In genomic region chr10:87306681-87307080, GRCh38 we compare ENCODE assay signal across 6 cellular contexts. TPM values are rescaled to one million over a fixed set of nuclear protein-coding genes. Genes with fewer than 3 reads are reported as not detected.
DNase-seq lines count a peak whose midpoint lies in the region; ATAC-seq and TF ChIP-seq lines count a peak whose summit lies in the region.
"Not testable (repeated sequence)": the region's sequence is repeated elsewhere in the genome, so short reads cannot be mapped to it uniquely, and the experiment has no call there.
"Had no signal": no experiment of that assay in that cellular context is flagged by ENCODE, and none has a peak within 500 bp of the region (broad histone marks: within the 10 kb centered on the region; RNA-seq: fewer than 3 reads in every experiment).

No MANE protein-coding gene starts in this region.

- not testable (repeated sequence) for H3K27me3 ChIP-seq in gastroesophageal sphincter; right cardiac atrium (ENCODE audit: control insufficient read depth, insufficient read depth)

- intact Hi-C loops in Right ventricle myocardium inferior (cut with DNase I); left ventricle myocardium superior (cut with micrococcal nuclease); right cardiac atrium (cut with DNase I): not testable (repeated sequence)

- not testable (repeated sequence) for H3K4me3 ChIP-seq in gastroesophageal sphincter; right cardiac atrium (ENCODE audit: low read length)

- not testable (repeated sequence) for H3K36me3 ChIP-seq in gastroesophageal sphincter

- TF ChIP-seq EP300 in gastroesophageal sphincter (IDR thresholded peaks at IDR 0.05) = not testable (repeated sequence)

- H3K4me1 ChIP-seq in gastroesophageal sphincter; right cardiac atrium (ENCODE audit: control insufficient read depth, insufficient read depth, low read length): not testable (repeated sequence)

- no CpG with 5 or more reads among the region's 4 CpGs for WGBS in gastroesophageal sphincter (ENCODE audit: low coverage in 1 of 2), 2 donors
- WGBS in right cardiac atrium = 56% methylated on average over 2 of the region's 4 CpGs

- not testable (repeated sequence) for H3K27ac ChIP-seq in gastroesophageal sphincter; right cardiac atrium (ENCODE audit: low read length)

- not testable (repeated sequence) for H3K9me3 ChIP-seq in gastroesophageal sphincter; right cardiac atrium (ENCODE audit: control insufficient read depth, low read length)

- DNase-seq in Right ventricle myocardium inferior (ENCODE audit: missing footprints); left ventricle myocardium superior: not testable (repeated sequence)
- DNase-seq in right cardiac atrium = peak in 2 of 3 donors; percentile 24 to 35

- ATAC-seq in esophagus mucosa (peak; percentile 14), gastroesophageal sphincter (peak; percentile 72), Right ventricle myocardium inferior (peak; percentile 46), left ventricle myocardium superior (peak; percentile 54), right cardiac atrium (peak; percentile 26 to 43)

- not testable (repeated sequence) for TF ChIP-seq CTCF in gastroesophageal sphincter (IDR thresholded peaks at IDR 0.05)

- not testable (repeated sequence) for TF ChIP-seq POLR2A in gastroesophageal sphincter (IDR thresholded peaks at IDR 0.05)

RNA-seq across cellular contexts. Expression of gene NUTM2D, which starts 50.9 kb away (rescaled TPM):
- 1.8 TPM for total RNA-seq in esophagus mucosa
- total RNA-seq in gastroesophageal sphincter = 1 to 10 TPM; 2.8 to 3.7 (median 2.9) TPM
- 4.7 TPM for total RNA-seq in Right ventricle myocardium inferior
- 5.6 TPM for total RNA-seq in left ventricle myocardium superior
- total RNA-seq in right cardiac atrium = 1 to 10 TPM; 4.8 to 7.0 (median 6.0) TPM
- 9.8 TPM for polyA plus RNA-seq in right cardiac atrium
- polyA plus RNA-seq: CD8-positive, alpha-beta memory T cell had no signal

Comparison
In these comparisons a context has a peak if more than half of its experiments do, and no peak if none do; other contexts are left out.
1. ATAC-seq: peak in every context shown above with its lines; median percentile 72 in gastroesophageal sphincter; 54 in left ventricle myocardium superior; 46 in Right ventricle myocardium inferior; 34 in right cardiac atrium; 14 in esophagus mucosa.